ENCODE assay signal across 1 cellular context in genomic region chr12:57522887-57523705, GRCh38.
TF ChIP-seq lines count a peak whose summit lies in the region.

No MANE protein-coding gene starts in this region.

TF ChIP-seq in HEK293, 187 proteins besides CTCF, POLR2A, EP300 and RAD21 (continued from another document):
- TF ChIP-seq ZNF140 (tag by site-specific recombination; IDR thresholded peaks at IDR 0.05): no peak
- no peak for TF ChIP-seq ZBTB44 (tag by site-specific recombination; IDR thresholded peaks at IDR 0.05)
- no peak for TF ChIP-seq ZBTB26 (tag by site-specific recombination; optimal IDR thresholded peaks at IDR 0.05)
- no peak for TF ChIP-seq ZNF514 (tag by site-specific recombination; IDR thresholded peaks at IDR 0.05)
- 0 out of 2 replicates have a peak, but pooled peaks have one; percentile 7 for TF ChIP-seq GLIS1 (tag by site-specific recombination; IDR thresholded peaks at IDR 0.05)
- TF ChIP-seq ZEB2 (tag by site-specific recombination; IDR thresholded peaks at IDR 0.05): no peak
- no peak for TF ChIP-seq ZSCAN16 (tag by site-specific recombination; IDR thresholded peaks at IDR 0.05)
- no peak for TF ChIP-seq SCRT1 (tag by site-specific recombination; IDR thresholded peaks at IDR 0.05; ENCODE audit: borderline replicate concordance)
- peak; percentile 18; the same call in 1 of the 2 replicates for TF ChIP-seq ZBTB8A (tag by site-specific recombination; IDR thresholded peaks at IDR 0.05)
- TF ChIP-seq PRDM1 (tag by site-specific recombination; IDR thresholded peaks at IDR 0.05): no peak
- TF ChIP-seq ZNF747 (tag by site-specific recombination; IDR thresholded peaks at IDR 0.05): no peak
- TF ChIP-seq REPIN1 (tag by site-specific recombination; IDR thresholded peaks at IDR 0.05; ENCODE audit: low read depth): no peak
- no peak for TF ChIP-seq ZNF621 (tag by site-specific recombination; IDR thresholded peaks at IDR 0.05)
- TF ChIP-seq TRIM28 (IDR thresholded peaks at IDR 0.05; ENCODE audit: borderline replicate concordance, low read length): no peak
- no peak for TF ChIP-seq ZNF184 (tag by site-specific recombination; IDR thresholded peaks at IDR 0.05)
- TF ChIP-seq ZSCAN30 (tag by site-specific recombination; IDR thresholded peaks at IDR 0.05): peak; percentile 12; the same call in 1 of the 2 replicates
- TF ChIP-seq BCL6B (tag by site-specific recombination; IDR thresholded peaks at IDR 0.05): no peak
- TF ChIP-seq ZNF223 (tag by site-specific recombination; IDR thresholded peaks at IDR 0.05): no peak
- no peak for TF ChIP-seq ELK4 (IDR thresholded peaks at IDR 0.05; ENCODE audit: borderline replicate concordance, low read depth, low read length)
- TF ChIP-seq ZNF777 (tag by site-specific recombination; IDR thresholded peaks at IDR 0.05; ENCODE audit: borderline replicate concordance): no peak
- no peak for TF ChIP-seq GLI4 (tag by site-specific recombination; IDR thresholded peaks at IDR 0.05)
- TF ChIP-seq KLF16 (tag by site-specific recombination; IDR thresholded peaks at IDR 0.05): no peak
- no peak for TF ChIP-seq ZNF670 (tag by site-specific recombination; IDR thresholded peaks at IDR 0.05; ENCODE audit: low read depth)
- peak; percentile 53; the same call in 1 of the 2 replicates for TF ChIP-seq ZNF335 (tag by site-specific recombination; conservative IDR thresholded peaks at IDR 0.05)
- TF ChIP-seq PRDM2 (tag by site-specific recombination; IDR thresholded peaks at IDR 0.05; ENCODE audit: borderline replicate concordance): no peak
- TF ChIP-seq ZNF366 (tag by site-specific recombination; conservative IDR thresholded peaks at IDR 0.05): 0 out of 2 replicates have a peak, but pooled peaks have one; percentile 27
- peak; percentile 10; the same call in 1 of the 2 replicates for TF ChIP-seq KLF8 (tag by site-specific recombination; IDR thresholded peaks at IDR 0.05)
- no peak for TF ChIP-seq SCRT2 (tag by site-specific recombination; IDR thresholded peaks at IDR 0.05)
- TF ChIP-seq PRDM6 (tag by site-specific recombination; IDR thresholded peaks at IDR 0.05): no peak
- TF ChIP-seq ZNF391 (tag by site-specific recombination; IDR thresholded peaks at IDR 0.05; ENCODE audit: borderline replicate concordance, low read depth): no peak
- no peak for TF ChIP-seq ZNF350 (tag by site-specific recombination; IDR thresholded peaks at IDR 0.05)
- no peak for TF ChIP-seq BCL11B (tag by site-specific recombination; IDR thresholded peaks at IDR 0.05; ENCODE audit: low read depth)
- TF ChIP-seq ZNF580 (tag by site-specific recombination; IDR thresholded peaks at IDR 0.05): no peak
- TF ChIP-seq ZNF571 (tag by site-specific recombination; IDR thresholded peaks at IDR 0.05): no peak
- TF ChIP-seq ZFHX2 (tag by site-specific recombination; conservative IDR thresholded peaks at IDR 0.05): peak; percentile 93
- TF ChIP-seq ZNF174 (tag by site-specific recombination; IDR thresholded peaks at IDR 0.05): no peak
- TF ChIP-seq ZNF362 (tag by site-specific recombination; IDR thresholded peaks at IDR 0.05): no peak
- no peak for TF ChIP-seq ZNF175 (tag by site-specific recombination; IDR thresholded peaks at IDR 0.05)
